Comparison of ENCODE assay signal across 11 cellular contexts in genomic region chr6:113120214-113120576, GRCh38.
DNase-seq lines count a peak whose midpoint lies in the region; ATAC-seq and TF ChIP-seq lines count a peak whose summit lies in the region.
"Had no signal": no experiment of that assay in that cellular context is flagged by ENCODE, and none has a peak within 500 bp of the region (broad histone marks: within the 10 kb centered on the region; RNA-seq: fewer than 3 reads in every experiment).

No MANE protein-coding gene starts in this region.

- H3K27ac Mint-ChIP-seq in activated CD8-positive, alpha-beta T cell treated with anti-CD3 and anti-CD28 coated beads, Interleukin-2, amount 10 ng/mL, durations not matched to agents 7 days and 5 days: no peak overlapping the region
- H3K27ac Mint-ChIP-seq in naive thymus-derived CD4-positive, alpha-beta T cell: no peak overlapping the region
- H3K27ac Mint-ChIP-seq: activated naive CD8-positive, alpha-beta T cell treated with anti-CD3 and anti-CD28 coated beads, Interleukin-2, amount 50 U/mL, for 24 hours had no signal

- H3K4me3 ChIP-seq in sigmoid colon: no peak overlapping the region
- H3K4me3 ChIP-seq in naive thymus-derived CD4-positive, alpha-beta T cell (ENCODE audit: low read length): no peak overlapping the region
- H3K4me3 ChIP-seq: vagina had no signal

- CTCF ChIA-PET in activated CD8-positive, alpha-beta T cell treated with anti-CD3 and anti-CD28 coated beads, Interleukin-2, amount 10 ng/mL, durations not matched to agents 7 days and 5 days (lab: Charles Lee): no interaction called here
- CTCF ChIA-PET in naive thymus-derived CD4-positive, alpha-beta T cell (lab: Charles Lee): no interaction called here

- peaks cover 0 to 4% (median 0%) of the 10 kb centered on the region in 4 donors for H3K9me3 ChIP-seq in sigmoid colon
- H3K9me3 ChIP-seq in naive thymus-derived CD4-positive, alpha-beta T cell (ENCODE audit: control insufficient read depth in 2 of 3, low read length in 3 of 3): no peaks in the 10 kb centered on the region
- H3K9me3 ChIP-seq: vagina had no signal

- TF ChIP-seq CTCF in sigmoid colon (IDR thresholded peaks at IDR 0.05): no peak

- 57 to 80% methylated on average over 2 of the region's 2 CpGs for WGBS in sigmoid colon, 2 donors

- POLR2A ChIA-PET in activated CD8-positive, alpha-beta T cell treated with anti-CD3 and anti-CD28 coated beads, Interleukin-2, amount 10 ng/mL, durations not matched to agents 7 days and 5 days (lab: Charles Lee): no interaction called here
- POLR2A ChIA-PET in naive thymus-derived CD4-positive, alpha-beta T cell (lab: Charles Lee): no interaction called here

- H3K4me1 ChIP-seq in sigmoid colon: no peaks in the 10 kb centered on the region
- H3K4me1 ChIP-seq in naive thymus-derived CD4-positive, alpha-beta T cell (ENCODE audit: control insufficient read depth in 2 of 2, insufficient read depth in 2 of 2, low read length in 2 of 2): no peaks in the 10 kb centered on the region

- H3K27ac ChIP-seq in sigmoid colon: no peak overlapping the region
- H3K27ac ChIP-seq in naive thymus-derived CD4-positive, alpha-beta T cell (ENCODE audit: low read depth, low read length): no peak overlapping the region
- H3K27ac ChIP-seq: vagina had no signal

- H3K27me3 Mint-ChIP-seq in activated CD8-positive, alpha-beta T cell treated with anti-CD3 and anti-CD28 coated beads, Interleukin-2, amount 10 ng/mL, durations not matched to agents 7 days and 5 days (ENCODE audit: low read depth): no peaks in the 10 kb centered on the region
- no peaks in the 10 kb centered on the region for H3K27me3 Mint-ChIP-seq in naive thymus-derived CD4-positive, alpha-beta T cell
- H3K27me3 Mint-ChIP-seq: activated naive CD8-positive, alpha-beta T cell treated with anti-CD3 and anti-CD28 coated beads, Interleukin-2, amount 50 U/mL, for 24 hours had no signal

- no peak overlapping the region for H3K4me3 Mint-ChIP-seq in activated CD8-positive, alpha-beta T cell treated with anti-CD3 and anti-CD28 coated beads, Interleukin-2, amount 10 ng/mL, durations not matched to agents 7 days and 5 days
- H3K4me3 Mint-ChIP-seq in naive thymus-derived CD4-positive, alpha-beta T cell: no peak overlapping the region
- H3K4me3 Mint-ChIP-seq: activated naive CD8-positive, alpha-beta T cell treated with anti-CD3 and anti-CD28 coated beads, Interleukin-2, amount 50 U/mL, for 24 hours had no signal

- H3K27me3 ChIP-seq in sigmoid colon: no peaks in the 10 kb centered on the region
- no peaks in the 10 kb centered on the region for H3K27me3 ChIP-seq in naive thymus-derived CD4-positive, alpha-beta T cell (ENCODE audit: control insufficient read depth in 2 of 2, insufficient read depth in 2 of 2, low read length in 2 of 2)
- H3K27me3 ChIP-seq: vagina had no signal

- H3K36me3 Mint-ChIP-seq in activated CD8-positive, alpha-beta T cell treated with anti-CD3 and anti-CD28 coated beads, Interleukin-2, amount 10 ng/mL, durations not matched to agents 7 days and 5 days (ENCODE audit: low read depth): no peaks in the 10 kb centered on the region
- no peaks in the 10 kb centered on the region for H3K36me3 Mint-ChIP-seq in naive thymus-derived CD4-positive, alpha-beta T cell

- no peak for ATAC-seq in GM18873 (IDR thresholded peaks at IDR 0.05; ENCODE audit: low FRiP score, unreplicated experiment)
- ATAC-seq in activated CD8-positive, alpha-beta T cell treated with anti-CD3 and anti-CD28 coated beads, Interleukin-2, amount 10 ng/mL, durations not matched to agents 7 days and 5 days: no peak
- no peak for ATAC-seq in naive thymus-derived CD4-positive, alpha-beta T cell
- ATAC-seq: activated naive CD8-positive, alpha-beta T cell treated with anti-CD3 and anti-CD28 coated beads, Interleukin-2, amount 50 U/mL, for 24 hours had no signal

- no peaks in the 10 kb centered on the region for H3K9me3 Mint-ChIP-seq in activated CD8-positive, alpha-beta T cell treated with anti-CD3 and anti-CD28 coated beads, Interleukin-2, amount 10 ng/mL, durations not matched to agents 7 days and 5 days (ENCODE audit: insufficient read depth)
- peaks cover 0 to 24% (median 2%) of the 10 kb centered on the region in 11 donors for H3K9me3 Mint-ChIP-seq in naive thymus-derived CD4-positive, alpha-beta T cell

- no peaks in the 10 kb centered on the region for H3K36me3 ChIP-seq in sigmoid colon
- H3K36me3 ChIP-seq in naive thymus-derived CD4-positive, alpha-beta T cell (ENCODE audit: control insufficient read depth in 2 of 3, insufficient read depth in 3 of 3, low read length in 3 of 3): no peaks in the 10 kb centered on the region
- H3K36me3 ChIP-seq: vagina had no signal

- H3K4me1 Mint-ChIP-seq in activated CD8-positive, alpha-beta T cell treated with anti-CD3 and anti-CD28 coated beads, Interleukin-2, amount 10 ng/mL, durations not matched to agents 7 days and 5 days (ENCODE audit: low read depth): no peaks in the 10 kb centered on the region
- no peaks in the 10 kb centered on the region for H3K4me1 Mint-ChIP-seq in naive thymus-derived CD4-positive, alpha-beta T cell
- H3K4me1 Mint-ChIP-seq: activated naive CD8-positive, alpha-beta T cell treated with anti-CD3 and anti-CD28 coated beads, Interleukin-2, amount 50 U/mL, for 24 hours had no signal

- intact Hi-C loops in sigmoid colon (cut with DNase I): no loop called here
- intact Hi-C loops in naive thymus-derived CD4-positive, alpha-beta T cell (cut with micrococcal nuclease): no loop called here

- no peak for TF ChIP-seq EP300 in sigmoid colon (IDR thresholded peaks at IDR 0.05)

- DNase-seq in GM04504 (ENCODE audit: low read depth) (peak; percentile 94), RPMI7951 (ENCODE audit: low read depth) (peak; percentile 97), fibroblast of gingiva (ENCODE audit: low read depth) (peak; percentile 86), renal cortical epithelial cell (ENCODE audit: low read depth) (peak; percentile 98), sigmoid colon (no peak)
- DNase-seq in activated CD8-positive, alpha-beta T cell treated with anti-CD3 and anti-CD28 coated beads, Interleukin-2, amount 10 ng/mL, durations not matched to agents 7 days and 5 days: no peak
- no peak for DNase-seq in naive thymus-derived CD4-positive, alpha-beta T cell
- DNase-seq: activated CD4-positive, alpha-beta T cell treated with anti-CD3 and anti-CD28 coated beads for 48 hours; activated naive CD8-positive, alpha-beta T cell treated with anti-CD3 and anti-CD28 coated beads, Interleukin-2, amount 50 U/mL, for 24 hours had no signal

- no peak for TF ChIP-seq POLR2A in sigmoid colon (IDR thresholded peaks at IDR 0.05)

Comparison
In these comparisons a context has a peak if more than half of its experiments do, and no peak if none do; other contexts are left out.
1. DNase-seq: peak in GM04504 (single experiment), RPMI7951 (single experiment), fibroblast of gingiva (single experiment) and renal cortical epithelial cell (single experiment); none in sigmoid colon (single experiment), activated CD8-positive, alpha-beta T cell treated with anti-CD3 and anti-CD28 coated beads, Interleukin-2, amount 10 ng/mL, durations not matched to agents 7 days and 5 days (single experiment) and naive thymus-derived CD4-positive, alpha-beta T cell (0 of 9).